In genomic region chr1:186409091-186409490, GRCh38 we compare ENCODE assay signal across 18 cellular contexts. TPM values are rescaled to one million over a fixed set of nuclear protein-coding genes. Genes with fewer than 3 reads are reported as not detected.
DNase-seq lines count a peak whose midpoint lies in the region; ATAC-seq and TF ChIP-seq lines count a peak whose summit lies in the region.
"Had no signal": no experiment of that assay in that cellular context is flagged by ENCODE, and none has a peak within 500 bp of the region (broad histone marks: within the 10 kb centered on the region; RNA-seq: fewer than 3 reads in every experiment).

No MANE protein-coding gene starts in this region.

- no peak overlapping the region for H2AFZ ChIP-seq in KMS-11 (ENCODE audit: low read depth)

- no peaks in the 10 kb centered on the region for H3K27me3 ChIP-seq in KMS-11 (ENCODE audit: insufficient read depth, low read depth)
- H3K27me3 ChIP-seq in CD4-positive, alpha-beta T cell (ENCODE audit: control insufficient read depth, insufficient read depth, low read length): no peaks in the 10 kb centered on the region
- H3K27me3 ChIP-seq: gastrocnemius medialis, upper lobe of left lung had no signal

- TF ChIP-seq CTCF in GM12864 (IDR thresholded peaks at IDR 0.05; ENCODE audit: low read depth, low read length, missing control alignments): no peak
- no peak for TF ChIP-seq CTCF in KMS-11 (conservative IDR thresholded peaks at IDR 0.05; ENCODE audit: low read depth, low read length)
- no peak for TF ChIP-seq CTCF in CD4-positive, alpha-beta T cell (IDR thresholded peaks at IDR 0.05)

- POLR2A ChIA-PET in CD4-positive, alpha-beta T cell (lab: Charles Lee): no interaction called here

- peak overlapping the region; percentile 1; the same call in 1 of the 2 replicates for H3K4me2 ChIP-seq in KMS-11

- H3K27ac ChIP-seq in KMS-11: peak overlapping the region; percentile 11; the same call in 1 of the 2 replicates
- no peak overlapping the region for H3K27ac ChIP-seq in CD4-positive, alpha-beta T cell (ENCODE audit: low read depth, low read length)
- H3K27ac ChIP-seq: gastrocnemius medialis, upper lobe of left lung had no signal

- peaks cover 72% of the 10 kb centered on the region for H3K36me3 Mint-ChIP-seq in CD4-positive, alpha-beta T cell (ENCODE audit: low read depth)

- CTCF ChIA-PET in CD4-positive, alpha-beta T cell (lab: Charles Lee): no interaction called here

- no peaks in the 10 kb centered on the region for H3K9me3 Mint-ChIP-seq in CD4-positive, alpha-beta T cell
- H3K9me3 Mint-ChIP-seq: brain; effector memory CD8-positive, alpha-beta T cell had no signal

- no peak overlapping the region for H3K9ac ChIP-seq in KMS-11

- ATAC-seq in GM19463 (IDR thresholded peaks at IDR 0.05; ENCODE audit: unreplicated experiment) (peak; percentile 81), HG02852 (IDR thresholded peaks at IDR 0.05; ENCODE audit: unreplicated experiment) (peak; percentile 78)
- no peak for ATAC-seq in CD4-positive, alpha-beta T cell (ENCODE audit: poor library complexity)
- ATAC-seq: effector memory CD8-positive, alpha-beta T cell; gastrocnemius medialis had no signal

- H3K36me3 ChIP-seq in KMS-11 (ENCODE audit: insufficient read depth): no peaks in the 10 kb centered on the region

- peaks cover 39% of the 10 kb centered on the region for H3K4me1 ChIP-seq in KMS-11 (ENCODE audit: low read depth, poor library complexity, severe bottlenecking)
- H3K4me1 ChIP-seq: gastrocnemius medialis, upper lobe of left lung had no signal

- no peaks in the 10 kb centered on the region for H3K79me2 ChIP-seq in KMS-11 (ENCODE audit: insufficient read depth, low read depth)

- no peak overlapping the region for H3K27ac Mint-ChIP-seq in CD4-positive, alpha-beta T cell
- H3K27ac Mint-ChIP-seq: brain; effector memory CD8-positive, alpha-beta T cell had no signal

- intact Hi-C loops in CD4-positive, alpha-beta T cell (cut with DNase I, micrococcal nuclease): loop anchor here in 1 of 2 experiments (10.0 kb wide), 1 partner anchor 576 kb away; no protein-coding TSS in a partner anchor

- H3K4me3 ChIP-seq in GM12864 (ENCODE audit: low read depth, low read length): no peak overlapping the region
- H3K4me3 ChIP-seq in KMS-11 (IDR thresholded peaks at IDR 0.05; ENCODE audit: insufficient read depth, low read depth, low read length): no peak overlapping the region
- H3K4me3 ChIP-seq: gastrocnemius medialis, upper lobe of left lung had no signal

- DNase-seq in GM12864 (ENCODE audit: low read depth) (peak; percentile 3), inferior parietal cortex (ENCODE audit: extremely low spot score) (no peak)
- no peak for DNase-seq in activated CD4-positive, CD25-positive, alpha-beta regulatory T cell treated with anti-CD3 and anti-CD28 coated beads, Interleukin-2, amount 50 U/mL, for 72 hours
- no peak for DNase-seq in CD4-positive, alpha-beta T cell
- no peak for DNase-seq in NK-92 treated with Interleukin-12 subunit alpha and Interleukin-12 subunit beta, amount 100 ng/mL, for 24 hours (lab: John Stamatoyannopoulos, UW)
- DNase-seq: activated gamma-delta T cell treated with Interleukin-2 at 50 U/mL for 16 hours; effector memory CD8-positive, alpha-beta T cell; gastrocnemius medialis; NCI-H1436 treated with DMSO at 0.1 percent for 48 hours; NCI-H526 treated with DMSO at 0.1 percent for 48 hours; posterior cingulate gyrus; stimulated activated CD4-positive, alpha-beta T cell treated with anti-CD3 and anti-CD28 coated beads, Interleukin-15, amount 100 ng/mL, for 24 hours; upper lobe of left lung had no signal

- no peaks in the 10 kb centered on the region for H3K9me3 ChIP-seq in CD4-positive, alpha-beta T cell (ENCODE audit: control insufficient read depth, low read length)
- H3K9me3 ChIP-seq: gastrocnemius medialis, upper lobe of left lung had no signal

- no peaks in the 10 kb centered on the region for H3K27me3 Mint-ChIP-seq in CD4-positive, alpha-beta T cell
- H3K27me3 Mint-ChIP-seq: brain; effector memory CD8-positive, alpha-beta T cell had no signal

- H3K4me3 Mint-ChIP-seq in CD4-positive, alpha-beta T cell: no peak overlapping the region
- H3K4me3 Mint-ChIP-seq: brain; effector memory CD8-positive, alpha-beta T cell had no signal

- H4K20me1 ChIP-seq in KMS-11 (ENCODE audit: insufficient read depth): no peaks in the 10 kb centered on the region

- H3K4me1 Mint-ChIP-seq in CD4-positive, alpha-beta T cell (ENCODE audit: low read depth): no peaks in the 10 kb centered on the region
- H3K4me1 Mint-ChIP-seq: brain had no signal

RNA-seq across cellular contexts. Expression of gene ODR4, which starts 33.5 kb away (rescaled TPM):
- 10 to 100 TPM; 21.3 to 24.5 TPM for total RNA-seq in CD4-positive, alpha-beta T cell

RNA-seq across cellular contexts. Expression of gene TPR, which starts 34.0 kb away (rescaled TPM):
- 10 to 100 TPM; 82.3 to 91.3 TPM for total RNA-seq in CD4-positive, alpha-beta T cell

RNA-seq across cellular contexts. Expression of gene PDC, which starts 51.8 kb away (rescaled TPM):
- total RNA-seq in CD4-positive, alpha-beta T cell: not detected
- total RNA-seq: gastrocnemius medialis, kidney epithelial cell, upper lobe of left lung had no signal
